ENCODE assay signal across 26 cellular contexts in the genomic region with DNA sequence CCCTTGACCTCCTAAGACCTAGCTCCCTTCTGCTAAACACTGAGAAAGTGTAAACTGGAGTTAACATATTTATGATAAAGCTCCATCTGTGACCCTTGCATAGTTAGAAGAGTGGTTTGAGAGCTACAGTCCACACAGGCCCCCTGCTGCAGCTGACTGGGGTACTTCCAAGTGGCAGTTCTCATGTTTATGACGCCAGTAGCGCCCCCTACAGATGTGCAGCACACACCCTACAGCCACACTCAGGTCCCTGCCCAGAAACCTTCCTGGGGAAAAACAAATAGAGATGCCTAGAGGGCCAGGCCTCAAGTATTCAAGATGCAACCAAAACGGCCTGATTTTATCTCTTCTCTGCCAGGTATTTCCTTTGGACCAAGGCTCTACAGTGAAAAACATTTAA.
DNase-seq lines count a peak whose midpoint lies in the region; ATAC-seq, FAIRE-seq and TF ChIP-seq lines count a peak whose summit lies in the region.
"Had no signal": no experiment of that assay in that cellular context is flagged by ENCODE, and none has a peak within 500 bp of the region (broad histone marks: within the 10 kb centered on the region; RNA-seq: fewer than 3 reads in every experiment).

No MANE protein-coding gene starts in this region.

- H3F3A ChIP-seq in OCI-LY1 (ENCODE audit: insufficient read depth, low read length) = no peaks in the 10 kb centered on the region

- H3K9me2 ChIP-seq in OCI-LY1 (ENCODE audit: low read depth, low read length) = no peaks in the 10 kb centered on the region

- intact Hi-C loops in activated CD4-positive, alpha-beta T cell treated with anti-CD3 and anti-CD28 coated beads, Interleukin-2, amount 10 ng/mL, durations not matched to agents 24 days and 14 days (cut with micrococcal nuclease) = no loop called here
- intact Hi-C loops in MCF 10A (cut with micrococcal nuclease) = no loop called here
- intact Hi-C loops in kidney (cut with DNase I) = no loop called here

- H3K4me1 ChIP-seq in OCI-LY1 (ENCODE audit: insufficient read depth, low read length, severe bottlenecking) (no peaks in the 10 kb centered on the region), kidney (ENCODE audit: control insufficient read depth in 1 of 2, insufficient read depth in 1 of 2, low read depth in 1 of 2, low read length in 2 of 2) (no peaks in the 10 kb centered on the region)
- H3K4me1 ChIP-seq: BLaER1 treated with 17β-estradiol and CSF1 and Interleukin-3, amounts not matched to agents 10 nM and 100 nM; right lobe of liver had no signal

- H3K27ac Mint-ChIP-seq in activated CD4-positive, alpha-beta T cell treated with anti-CD3 and anti-CD28 coated beads, Interleukin-2, amount 10 ng/mL, durations not matched to agents 24 days and 14 days = no peak overlapping the region
- H3K27ac Mint-ChIP-seq in MCF 10A (ENCODE audit: low read depth, unreplicated experiment) = no peak overlapping the region
- H3K27ac Mint-ChIP-seq: activated CD4-positive, alpha-beta memory T cell treated with anti-CD3 and anti-CD28 coated beads, Interleukin-2, amount 10 ng/mL, durations not matched to agents 7 days and 5 days; mesothelial cell of epicardium; natural killer cell; type B pancreatic cell had no signal

- TF ChIP-seq CTCF in OCI-LY1 (IDR thresholded peaks at IDR 0.05; ENCODE audit: low read length) = peak; percentile 27; the same call in 1 of the 2 replicates
- TF ChIP-seq CTCF in MCF 10A (IDR thresholded peaks at IDR 0.05; ENCODE audit: unreplicated experiment) = no peak
- TF ChIP-seq CTCF in kidney (IDR thresholded peaks at IDR 0.05; ENCODE audit: borderline replicate concordance, extremely low read depth, insufficient read depth) = no peak

- H3K9me3 ChIP-seq in OCI-LY1 (ENCODE audit: low read length) (peaks cover 4% of the 10 kb centered on the region; the same call in 1 of the 2 replicates), kidney (ENCODE audit: control insufficient read depth in 1 of 2, low read length in 2 of 2) (no peaks in the 10 kb centered on the region)
- H3K9me3 ChIP-seq: BLaER1 treated with 17β-estradiol and CSF1 and Interleukin-3, amounts not matched to agents 10 nM and 100 nM; right lobe of liver had no signal

- no peak overlapping the region for H2AFZ ChIP-seq in OCI-LY1 (ENCODE audit: low read length)

- no peak overlapping the region for H3K4me3 Mint-ChIP-seq in activated CD4-positive, alpha-beta T cell treated with anti-CD3 and anti-CD28 coated beads, Interleukin-2, amount 10 ng/mL, durations not matched to agents 24 days and 14 days
- H3K4me3 Mint-ChIP-seq in MCF 10A (ENCODE audit: unreplicated experiment) = no peak overlapping the region
- H3K4me3 Mint-ChIP-seq: activated CD4-positive, alpha-beta memory T cell treated with anti-CD3 and anti-CD28 coated beads, Interleukin-2, amount 10 ng/mL, durations not matched to agents 7 days and 5 days; mesothelial cell of epicardium; natural killer cell; type B pancreatic cell had no signal

- H3K27me3 ChIP-seq in OCI-LY1 (ENCODE audit: insufficient read depth, low read length) = no peaks in the 10 kb centered on the region
- H3K27me3 ChIP-seq: BLaER1 treated with 17β-estradiol and CSF1 and Interleukin-3, amounts not matched to agents 10 nM and 100 nM; right lobe of liver had no signal

- POLR2A ChIA-PET in MCF 10A (lab: Yijun Ruan, JAX) = no interaction called here

- BruUV-seq in MCF 10A (replicated peaks; lab: Mats Ljungman, UMichigan) = no TSS peak

- H3K36me3 Mint-ChIP-seq in activated CD4-positive, alpha-beta T cell treated with anti-CD3 and anti-CD28 coated beads, Interleukin-2, amount 10 ng/mL, durations not matched to agents 24 days and 14 days (ENCODE audit: low read depth) = no peaks in the 10 kb centered on the region
- no peaks in the 10 kb centered on the region for H3K36me3 Mint-ChIP-seq in MCF 10A (ENCODE audit: insufficient read depth, unreplicated experiment)
- H3K36me3 Mint-ChIP-seq: natural killer cell had no signal

- no peak for ATAC-seq in HG03439 (IDR thresholded peaks at IDR 0.05; ENCODE audit: unreplicated experiment)
- ATAC-seq: K562, left lobe of liver, natural killer cell, right lobe of liver had no signal

- H3K27ac ChIP-seq in OCI-LY1 (ENCODE audit: low read depth, low read length, poor library complexity, severe bottlenecking) (no peak overlapping the region), kidney (ENCODE audit: low read depth in 2 of 2, low read length in 2 of 2) (no peak overlapping the region)
- H3K27ac ChIP-seq: BLaER1 treated with 17β-estradiol and CSF1 and Interleukin-3, amounts not matched to agents 10 nM and 100 nM; right lobe of liver had no signal

- H4K20me1 ChIP-seq in OCI-LY1 (ENCODE audit: insufficient read depth, low read length) = no peaks in the 10 kb centered on the region
- H4K20me1 ChIP-seq: BLaER1 treated with 17β-estradiol and CSF1 and Interleukin-3, amounts not matched to agents 10 nM and 100 nM had no signal

- no peaks in the 10 kb centered on the region for H3K27me3 Mint-ChIP-seq in activated CD4-positive, alpha-beta T cell treated with anti-CD3 and anti-CD28 coated beads, Interleukin-2, amount 10 ng/mL, durations not matched to agents 24 days and 14 days
- H3K27me3 Mint-ChIP-seq in MCF 10A (ENCODE audit: insufficient read depth, unreplicated experiment) = no peaks in the 10 kb centered on the region
- H3K27me3 Mint-ChIP-seq: activated CD4-positive, alpha-beta memory T cell treated with anti-CD3 and anti-CD28 coated beads, Interleukin-2, amount 10 ng/mL, durations not matched to agents 7 days and 5 days had no signal

- H3K9ac ChIP-seq in OCI-LY1 (ENCODE audit: low read length) (no peak overlapping the region), kidney (ENCODE audit: low read length in 2 of 2) (no peak overlapping the region)
- H3K9ac ChIP-seq: BLaER1 treated with 17β-estradiol and CSF1 and Interleukin-3, amounts not matched to agents 10 nM and 100 nM had no signal

- DNase-seq in activated CD4-positive, alpha-beta T cell treated with anti-CD3 and anti-CD28 coated beads, Interleukin-2, amount 10 ng/mL, durations not matched to agents 24 days and 14 days = peak; percentile 22
- no peak for DNase-seq in activated CD4-positive, alpha-beta T cell treated with anti-CD3 and anti-CD28 coated beads for 1 hour
- peak; percentile 33 for DNase-seq in iPS DF 19.7 (ENCODE audit: low read depth, low spot score)
- DNase-seq in NCI-H1417 treated with DMSO at 0.1 percent for 48 hours (lab: John Stamatoyannopoulos, UW) = no peak
- no peak for DNase-seq in MCF 10A (ENCODE audit: unreplicated experiment)
- no peak for DNase-seq in kidney
- DNase-seq: activated CD4-positive, alpha-beta memory T cell treated with anti-CD3 and anti-CD28 coated beads, Interleukin-2, amount 10 ng/mL, durations not matched to agents 7 days and 5 days; activated CD4-positive, CD25-positive, alpha-beta regulatory T cell; activated effector memory CD4-positive, alpha-beta T cell treated with anti-CD3 and anti-CD28 coated beads, Interleukin-2, amount 50 U/mL, for 16 hours; activated T-cell treated with anti-CD3 and anti-CD28 coated beads for 4 hours; Calu3; effector memory CD4-positive, alpha-beta T cell; natural killer cell; NCI-H2029 treated with DMSO at 0.1 percent for 48 hours; NCI-H345; posterior cingulate gyrus; right lobe of liver; RPMI8226; T1000 had no signal

- H3K4me1 Mint-ChIP-seq in activated CD4-positive, alpha-beta T cell treated with anti-CD3 and anti-CD28 coated beads, Interleukin-2, amount 10 ng/mL, durations not matched to agents 24 days and 14 days = no peaks in the 10 kb centered on the region
- H3K4me1 Mint-ChIP-seq in MCF 10A (ENCODE audit: insufficient read depth, unreplicated experiment) = peaks cover 22% of the 10 kb centered on the region
- H3K4me1 Mint-ChIP-seq: activated CD4-positive, alpha-beta memory T cell treated with anti-CD3 and anti-CD28 coated beads, Interleukin-2, amount 10 ng/mL, durations not matched to agents 7 days and 5 days; natural killer cell had no signal

- no peaks in the 10 kb centered on the region for H3K79me2 ChIP-seq in OCI-LY1 (ENCODE audit: insufficient read depth, low read length)

- H3K36me3 ChIP-seq in OCI-LY1 (ENCODE audit: insufficient read depth, low read length) (no peaks in the 10 kb centered on the region), kidney (ENCODE audit: control insufficient read depth in 1 of 2, insufficient read depth in 2 of 2, low read length in 2 of 2) (no peaks in the 10 kb centered on the region)
- H3K36me3 ChIP-seq: BLaER1 treated with 17β-estradiol and CSF1 and Interleukin-3, amounts not matched to agents 10 nM and 100 nM; right lobe of liver had no signal

- CTCF ChIA-PET in MCF 10A (lab: Yijun Ruan, JAX) = no interaction called here

- no peak overlapping the region for H3K4me2 ChIP-seq in OCI-LY1 (ENCODE audit: low read length)
- H3K4me2 ChIP-seq: BLaER1 treated with 17β-estradiol and CSF1 and Interleukin-3, amounts not matched to agents 10 nM and 100 nM had no signal

- H3K4me3 ChIP-seq in OCI-LY1 (ENCODE audit: low read depth, low read length, poor library complexity, severe bottlenecking) = no peak overlapping the region
- H3K4me3 ChIP-seq in kidney (ENCODE audit: low read length in 2 of 2) = no peak overlapping the region
- H3K4me3 ChIP-seq: BLaER1 treated with 17β-estradiol and CSF1 and Interleukin-3, amounts not matched to agents 10 nM and 100 nM; K562; right lobe of liver had no signal

- no peaks in the 10 kb centered on the region for H3K9me3 Mint-ChIP-seq in activated CD4-positive, alpha-beta T cell treated with anti-CD3 and anti-CD28 coated beads, Interleukin-2, amount 10 ng/mL, durations not matched to agents 24 days and 14 days
- H3K9me3 Mint-ChIP-seq in MCF 10A (ENCODE audit: unreplicated experiment) = no peaks in the 10 kb centered on the region

- FAIRE-seq in kidney (lab: Jason Lieb, UNC) = no peak
- FAIRE-seq: K562 had no signal

Comparison
In these comparisons a context has a peak if more than half of its experiments do, and no peak if none do; other contexts are left out.
1. DNase-seq: peak in activated CD4-positive, alpha-beta T cell treated with anti-CD3 and anti-CD28 coated beads, Interleukin-2, amount 10 ng/mL, durations not matched to agents 24 days and 14 days (single experiment) and iPS DF 19.7 (single experiment); none in activated CD4-positive, alpha-beta T cell treated with anti-CD3 and anti-CD28 coated beads for 1 hour (single experiment), NCI-H1417 treated with DMSO at 0.1 percent for 48 hours (single experiment), MCF 10A (single experiment) and kidney (single experiment).